29 cellular contexts compared by ENCODE assay signal in the genomic region with DNA sequence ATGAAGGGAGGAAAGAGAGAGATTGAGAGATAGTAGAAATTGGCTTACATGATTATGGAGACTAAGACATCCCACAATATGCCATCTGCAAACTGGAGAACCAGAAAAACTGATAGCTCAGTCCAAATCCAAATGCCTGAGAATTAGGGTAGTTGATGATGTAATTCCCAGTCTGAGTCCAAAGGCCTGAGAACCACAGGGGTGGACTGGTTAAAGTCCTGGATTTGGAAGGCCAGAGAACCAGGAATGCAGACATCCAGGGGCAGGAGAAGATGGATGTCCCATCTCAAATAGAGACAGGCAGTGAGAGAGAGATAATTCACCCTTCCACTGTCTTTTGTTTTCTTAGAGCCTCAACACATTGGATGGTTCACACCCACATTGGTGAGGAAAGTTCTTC.
"Had no signal": no experiment of that assay in that cellular context is flagged by ENCODE, and none has a peak within 500 bp of the region (broad histone marks: within the 10 kb centered on the region; RNA-seq: fewer than 3 reads in every experiment).

No MANE protein-coding gene starts in this region.

- H3K36me3 Mint-ChIP-seq: stimulated activated effector memory CD8-positive, alpha-beta T cell treated with anti-CD3 and anti-CD28 coated beads, Interleukin-12 subunit alpha, Interleukin-12 subunit beta, amount 100 ng/mL, for 72 hours; stimulated activated memory B cell treated with anti-CD40 and anti-IgM and Interleukin-4, amounts not matched to agents 10 μg/mL and 1 μg/mL and 100 μg/mL, for 72 hours; stimulated activated naive B cell treated with anti-CD40 and anti-IgM and Interleukin-4, amounts not matched to agents 10 μg/mL and 1 μg/mL and 100 μg/mL, for 72 hours; type B pancreatic cell had no signal

- H3K4me1 ChIP-seq: stomach, suprapubic skin, testis, thyroid gland, tibial artery, tibial nerve, transverse colon, upper lobe of left lung, upper lobe of right lung, uterus, vagina had no signal

- ATAC-seq: stimulated activated effector memory CD8-positive, alpha-beta T cell treated with anti-CD3 and anti-CD28 coated beads, Interleukin-12 subunit alpha, Interleukin-12 subunit beta, amount 100 ng/mL, for 72 hours; stimulated activated memory B cell treated with anti-CD40 and anti-IgM and Interleukin-4, amounts not matched to agents 10 μg/mL and 1 μg/mL and 100 μg/mL, for 72 hours; stimulated activated naive B cell treated with anti-CD40 and anti-IgM and Interleukin-4, amounts not matched to agents 10 μg/mL and 1 μg/mL and 100 μg/mL, for 72 hours; stimulated activated naive CD8-positive, alpha-beta T cell treated with anti-CD3 and anti-CD28 coated beads, Interleukin-15, amount 100 ng/mL, for 72 hours; stimulated activated naive CD8-positive, alpha-beta T cell treated with anti-CD3 and anti-CD28 coated beads, Interleukin-15, Interleukin-2, amounts not matched to agents 100 U/mL and 50 U/mL, for 24 hours; upper lobe of right lung had no signal

- H3K9me3 Mint-ChIP-seq: stimulated activated memory B cell treated with anti-CD40 and anti-IgM and Interleukin-4, amounts not matched to agents 10 μg/mL and 1 μg/mL and 100 μg/mL, for 72 hours; type B pancreatic cell had no signal

- H3K4me3 Mint-ChIP-seq: stimulated activated effector memory CD8-positive, alpha-beta T cell treated with anti-CD3 and anti-CD28 coated beads, Interleukin-12 subunit alpha, Interleukin-12 subunit beta, amount 100 ng/mL, for 72 hours; stimulated activated memory B cell treated with anti-CD40 and anti-IgM and Interleukin-4, amounts not matched to agents 10 μg/mL and 1 μg/mL and 100 μg/mL, for 72 hours; stimulated activated naive B cell treated with anti-CD40 and anti-IgM and Interleukin-4, amounts not matched to agents 10 μg/mL and 1 μg/mL and 100 μg/mL, for 72 hours; stimulated activated naive CD8-positive, alpha-beta T cell treated with anti-CD3 and anti-CD28 coated beads, Interleukin-15, amount 100 ng/mL, for 72 hours; stimulated activated naive CD8-positive, alpha-beta T cell treated with anti-CD3 and anti-CD28 coated beads, Interleukin-15, Interleukin-2, amounts not matched to agents 100 ng/mL and 50 ng/mL, for 24 hours; type B pancreatic cell had no signal

- H3K4me3 ChIP-seq: stomach, suprapubic skin, testis, thoracic aorta, thyroid gland, tibial artery, tibial nerve, transverse colon, upper lobe of left lung, upper lobe of right lung, uterus, vagina had no signal

- H3K27ac Mint-ChIP-seq: stimulated activated effector memory CD8-positive, alpha-beta T cell treated with anti-CD3 and anti-CD28 coated beads, Interleukin-12 subunit alpha, Interleukin-12 subunit beta, amount 100 ng/mL, for 72 hours; stimulated activated memory B cell treated with anti-CD40 and anti-IgM and Interleukin-4, amounts not matched to agents 10 μg/mL and 1 μg/mL and 100 μg/mL, for 72 hours; stimulated activated naive B cell treated with anti-CD40 and anti-IgM and Interleukin-4, amounts not matched to agents 10 μg/mL and 1 μg/mL and 100 μg/mL, for 72 hours; stimulated activated naive CD8-positive, alpha-beta T cell treated with anti-CD3 and anti-CD28 coated beads, Interleukin-15, Interleukin-2, amounts not matched to agents 100 ng/mL and 50 ng/mL, for 24 hours; type B pancreatic cell had no signal

- H3K36me3 ChIP-seq: stomach, suprapubic skin, thoracic aorta, thyroid gland, tibial artery, tibial nerve, transverse colon, upper lobe of left lung, upper lobe of right lung, uterus, vagina had no signal

- H3K27me3 Mint-ChIP-seq: stimulated activated memory B cell treated with anti-CD40 and anti-IgM and Interleukin-4, amounts not matched to agents 10 μg/mL and 1 μg/mL and 100 μg/mL, for 72 hours; stimulated activated naive B cell treated with anti-CD40 and anti-IgM and Interleukin-4, amounts not matched to agents 10 μg/mL and 1 μg/mL and 100 μg/mL, for 72 hours; stimulated activated naive CD8-positive, alpha-beta T cell treated with anti-CD3 and anti-CD28 coated beads, Interleukin-15, amount 100 ng/mL, for 72 hours; stimulated activated naive CD8-positive, alpha-beta T cell treated with anti-CD3 and anti-CD28 coated beads, Interleukin-15, Interleukin-2, amounts not matched to agents 100 ng/mL and 50 ng/mL, for 24 hours; type B pancreatic cell had no signal

- H3K27ac ChIP-seq: stomach, suprapubic skin, testis, thoracic aorta, thyroid gland, tibial artery, tibial nerve, transverse colon, upper lobe of left lung, upper lobe of right lung, uterus, vagina had no signal

- H3K4me1 Mint-ChIP-seq: stimulated activated effector memory CD8-positive, alpha-beta T cell treated with anti-CD3 and anti-CD28 coated beads, Interleukin-12 subunit alpha, Interleukin-12 subunit beta, amount 100 ng/mL, for 72 hours; stimulated activated memory B cell treated with anti-CD40 and anti-IgM and Interleukin-4, amounts not matched to agents 10 μg/mL and 1 μg/mL and 100 μg/mL, for 72 hours; stimulated activated naive B cell treated with anti-CD40 and anti-IgM and Interleukin-4, amounts not matched to agents 10 μg/mL and 1 μg/mL and 100 μg/mL, for 72 hours; stimulated activated naive CD8-positive, alpha-beta T cell treated with anti-CD3 and anti-CD28 coated beads, Interleukin-15, amount 100 ng/mL, for 72 hours had no signal

- DNase-seq: stimulated activated CD4-positive, alpha-beta T cell treated with anti-CD3 and anti-CD28 coated beads, Interleukin-2, amount 100 ng/mL, for 48 hours; stimulated activated CD4-positive, alpha-beta T cell treated with anti-CD3 and anti-CD28 coated beads, Interleukin-4, amount 100 ng/mL, for 1 hour; stimulated activated CD4-positive, alpha-beta T cell treated with anti-CD3 and anti-CD28 coated beads, Interleukin-4, amount 100 ng/mL, for 24 hours; stimulated activated CD4-positive, alpha-beta T cell treated with anti-CD3 and anti-CD28 coated beads, Interleukin-4, amount 100 ng/mL, for 4 hours; stimulated activated CD8-positive, alpha-beta memory T cell treated with anti-CD3 and anti-CD28 coated beads, Interleukin-4, amount 100 ng/mL, for 48 hours; stimulated activated naive B cell treated with anti-CD40 and anti-IgM and Interleukin-4, amounts not matched to agents 10 μg/mL and 1 μg/mL and 100 μg/mL, for 72 hours; stimulated activated naive CD4-positive, alpha-beta T cell; stimulated activated naive CD4-positive, alpha-beta T cell treated with Interleukin-2 at 50 U/mL for 16 hours; stimulated activated naive CD8-positive, alpha-beta T cell treated with anti-CD3 and anti-CD28 coated beads, Interleukin-15, amount 100 ng/mL, for 72 hours; stimulated activated naive CD8-positive, alpha-beta T cell treated with anti-CD3 and anti-CD28 coated beads, Interleukin-15, Interleukin-2, amounts not matched to agents 100 U/mL and 50 U/mL, for 24 hours; stomach; substantia nigra; testis; thyroid gland; tibial artery; transverse colon; trophoblast cell; upper lobe of left lung; upper lobe of right lung; uterus had no signal

- H3K27me3 ChIP-seq: stomach, suprapubic skin, testis, thyroid gland, tibial artery, tibial nerve, transverse colon, upper lobe of left lung, upper lobe of right lung, uterus, vagina had no signal

- FAIRE-seq: urothelium cell line had no signal

- H3K9me3 ChIP-seq: suprapubic skin, testis, thoracic aorta, thyroid gland, tibial artery, tibial nerve, transverse colon, upper lobe of right lung, uterus, vagina had no signal
